2 cellular contexts compared by ENCODE assay signal in the genomic region with DNA sequence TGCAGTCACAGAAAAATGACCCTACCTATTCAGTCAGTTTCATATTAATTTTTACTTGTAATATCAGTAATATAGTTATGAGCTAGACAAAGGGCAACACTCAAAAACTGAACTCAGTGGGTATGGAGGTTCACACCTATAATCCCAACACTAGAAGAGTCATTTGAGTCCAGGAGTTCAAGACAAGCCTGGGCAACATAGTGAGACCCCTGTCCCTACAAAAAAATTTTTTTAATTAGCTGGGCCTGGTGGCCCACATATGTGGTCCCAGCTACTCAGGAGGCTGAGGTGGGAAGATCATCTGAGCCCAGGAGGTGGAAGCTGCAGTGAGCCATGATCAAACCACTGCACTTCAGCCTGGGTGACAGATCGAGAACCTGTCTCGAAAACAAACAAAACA.
TF ChIP-seq lines count a peak whose summit lies in the region.

No MANE protein-coding gene starts in this region.

TF ChIP-seq in IMR-90, 13 proteins besides CTCF, POLR2A, EP300 and RAD21:
- no peak for TF ChIP-seq RFX5 (IDR thresholded peaks at IDR 0.05; ENCODE audit: low read depth, low read length)
- TF ChIP-seq CHD1 (IDR thresholded peaks at IDR 0.05; ENCODE audit: low read depth, low read length) = no peak
- TF ChIP-seq FOS (IDR thresholded peaks at IDR 0.05; ENCODE audit: low read depth, low read length) = no peak
- TF ChIP-seq MAZ (IDR thresholded peaks at IDR 0.05; ENCODE audit: borderline replicate concordance, low read depth, low read length) = no peak
- TF ChIP-seq, protein P1, sequence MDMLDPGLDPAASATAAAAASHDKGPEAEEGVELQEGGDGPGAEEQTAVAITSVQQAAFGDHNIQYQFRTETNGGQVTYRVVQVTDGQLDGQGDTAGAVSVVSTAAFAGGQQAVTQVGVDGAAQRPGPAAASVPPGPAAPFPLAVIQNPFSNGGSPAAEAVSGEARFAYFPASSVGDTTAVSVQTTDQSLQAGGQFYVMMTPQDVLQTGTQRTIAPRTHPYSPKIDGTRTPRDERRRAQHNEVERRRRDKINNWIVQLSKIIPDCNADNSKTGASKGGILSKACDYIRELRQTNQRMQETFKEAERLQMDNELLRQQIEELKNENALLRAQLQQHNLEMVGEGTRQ (IDR thresholded peaks at IDR 0.05; ENCODE audit: low read depth, low read length) = no peak
- no peak for TF ChIP-seq NFE2L2 (IDR thresholded peaks at IDR 0.05; ENCODE audit: low read depth, low read length)
- no peak for TF ChIP-seq BHLHE40 (IDR thresholded peaks at IDR 0.05; ENCODE audit: low read depth, low read length)
- TF ChIP-seq SMC3 (IDR thresholded peaks at IDR 0.05; ENCODE audit: low read depth, low read length) = no peak
- no peak for TF ChIP-seq MXI1 (IDR thresholded peaks at IDR 0.05; ENCODE audit: borderline replicate concordance, low read depth, low read length)
- TF ChIP-seq, protein P2, sequence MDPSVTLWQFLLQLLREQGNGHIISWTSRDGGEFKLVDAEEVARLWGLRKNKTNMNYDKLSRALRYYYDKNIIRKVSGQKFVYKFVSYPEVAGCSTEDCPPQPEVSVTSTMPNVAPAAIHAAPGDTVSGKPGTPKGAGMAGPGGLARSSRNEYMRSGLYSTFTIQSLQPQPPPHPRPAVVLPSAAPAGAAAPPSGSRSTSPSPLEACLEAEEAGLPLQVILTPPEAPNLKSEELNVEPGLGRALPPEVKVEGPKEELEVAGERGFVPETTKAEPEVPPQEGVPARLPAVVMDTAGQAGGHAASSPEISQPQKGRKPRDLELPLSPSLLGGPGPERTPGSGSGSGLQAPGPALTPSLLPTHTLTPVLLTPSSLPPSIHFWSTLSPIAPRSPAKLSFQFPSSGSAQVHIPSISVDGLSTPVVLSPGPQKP (IDR thresholded peaks at IDR 0.05; ENCODE audit: borderline replicate concordance, low read depth, low read length) = no peak

TF ChIP-seq in GM12878, 131 proteins besides CTCF, POLR2A, EP300 and RAD21 (continues in another document):
- TF ChIP-seq, protein P3, sequence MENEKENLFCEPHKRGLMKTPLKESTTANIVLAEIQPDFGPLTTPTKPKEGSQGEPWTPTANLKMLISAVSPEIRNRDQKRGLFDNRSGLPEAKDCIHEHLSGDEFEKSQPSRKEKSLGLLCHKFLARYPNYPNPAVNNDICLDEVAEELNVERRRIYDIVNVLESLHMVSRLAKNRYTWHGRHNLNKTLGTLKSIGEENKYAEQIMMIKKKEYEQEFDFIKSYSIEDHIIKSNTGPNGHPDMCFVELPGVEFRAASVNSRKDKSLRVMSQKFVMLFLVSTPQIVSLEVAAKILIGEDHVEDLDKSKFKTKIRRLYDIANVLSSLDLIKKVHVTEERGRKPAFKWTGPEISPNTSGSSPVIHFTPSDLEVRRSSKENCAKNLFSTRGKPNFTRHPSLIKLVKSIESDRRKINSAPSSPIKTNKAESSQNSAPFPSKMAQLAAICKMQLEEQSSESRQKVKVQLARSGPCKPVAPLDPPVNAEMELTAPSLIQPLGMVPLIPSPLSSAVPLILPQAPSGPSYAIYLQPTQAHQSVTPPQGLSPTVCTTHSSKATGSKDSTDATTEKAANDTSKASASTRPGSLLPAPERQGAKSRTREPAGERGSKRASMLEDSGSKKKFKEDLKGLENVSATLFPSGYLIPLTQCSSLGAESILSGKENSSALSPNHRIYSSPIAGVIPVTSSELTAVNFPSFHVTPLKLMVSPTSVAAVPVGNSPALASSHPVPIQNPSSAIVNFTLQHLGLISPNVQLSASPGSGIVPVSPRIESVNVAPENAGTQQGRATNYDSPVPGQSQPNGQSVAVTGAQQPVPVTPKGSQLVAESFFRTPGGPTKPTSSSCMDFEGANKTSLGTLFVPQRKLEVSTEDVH (IDR thresholded peaks at IDR 0.05; ENCODE audit: low read depth, partially characterized antibody) = no peak
- TF ChIP-seq, protein P4, sequence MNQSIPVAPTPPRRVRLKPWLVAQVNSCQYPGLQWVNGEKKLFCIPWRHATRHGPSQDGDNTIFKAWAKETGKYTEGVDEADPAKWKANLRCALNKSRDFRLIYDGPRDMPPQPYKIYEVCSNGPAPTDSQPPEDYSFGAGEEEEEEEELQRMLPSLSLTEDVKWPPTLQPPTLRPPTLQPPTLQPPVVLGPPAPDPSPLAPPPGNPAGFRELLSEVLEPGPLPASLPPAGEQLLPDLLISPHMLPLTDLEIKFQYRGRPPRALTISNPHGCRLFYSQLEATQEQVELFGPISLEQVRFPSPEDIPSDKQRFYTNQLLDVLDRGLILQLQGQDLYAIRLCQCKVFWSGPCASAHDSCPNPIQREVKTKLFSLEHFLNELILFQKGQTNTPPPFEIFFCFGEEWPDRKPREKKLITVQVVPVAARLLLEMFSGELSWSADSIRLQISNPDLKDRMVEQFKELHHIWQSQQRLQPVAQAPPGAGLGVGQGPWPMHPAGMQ (IDR thresholded peaks at IDR 0.05; ENCODE audit: borderline replicate concordance) = no peak
- TF ChIP-seq, protein P5, sequence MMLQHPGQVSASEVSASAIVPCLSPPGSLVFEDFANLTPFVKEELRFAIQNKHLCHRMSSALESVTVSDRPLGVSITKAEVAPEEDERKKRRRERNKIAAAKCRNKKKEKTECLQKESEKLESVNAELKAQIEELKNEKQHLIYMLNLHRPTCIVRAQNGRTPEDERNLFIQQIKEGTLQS (IDR thresholded peaks at IDR 0.05; ENCODE audit: borderline replicate concordance, extremely low read depth, low read depth, low read length) = no peak
- TF ChIP-seq, protein P6, sequence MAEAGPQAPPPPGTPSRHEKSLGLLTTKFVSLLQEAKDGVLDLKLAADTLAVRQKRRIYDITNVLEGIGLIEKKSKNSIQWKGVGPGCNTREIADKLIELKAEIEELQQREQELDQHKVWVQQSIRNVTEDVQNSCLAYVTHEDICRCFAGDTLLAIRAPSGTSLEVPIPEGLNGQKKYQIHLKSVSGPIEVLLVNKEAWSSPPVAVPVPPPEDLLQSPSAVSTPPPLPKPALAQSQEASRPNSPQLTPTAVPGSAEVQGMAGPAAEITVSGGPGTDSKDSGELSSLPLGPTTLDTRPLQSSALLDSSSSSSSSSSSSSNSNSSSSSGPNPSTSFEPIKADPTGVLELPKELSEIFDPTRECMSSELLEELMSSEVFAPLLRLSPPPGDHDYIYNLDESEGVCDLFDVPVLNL (IDR thresholded peaks at IDR 0.05; ENCODE audit: low read depth, low read length) = no peak
- TF ChIP-seq, protein P7, sequence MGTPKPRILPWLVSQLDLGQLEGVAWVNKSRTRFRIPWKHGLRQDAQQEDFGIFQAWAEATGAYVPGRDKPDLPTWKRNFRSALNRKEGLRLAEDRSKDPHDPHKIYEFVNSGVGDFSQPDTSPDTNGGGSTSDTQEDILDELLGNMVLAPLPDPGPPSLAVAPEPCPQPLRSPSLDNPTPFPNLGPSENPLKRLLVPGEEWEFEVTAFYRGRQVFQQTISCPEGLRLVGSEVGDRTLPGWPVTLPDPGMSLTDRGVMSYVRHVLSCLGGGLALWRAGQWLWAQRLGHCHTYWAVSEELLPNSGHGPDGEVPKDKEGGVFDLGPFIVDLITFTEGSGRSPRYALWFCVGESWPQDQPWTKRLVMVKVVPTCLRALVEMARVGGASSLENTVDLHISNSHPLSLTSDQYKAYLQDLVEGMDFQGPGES (IDR thresholded peaks at IDR 0.05) = no peak
- TF ChIP-seq ESRRA (IDR thresholded peaks at IDR 0.05; ENCODE audit: low read length) (no peak), ZNF207 (IDR thresholded peaks at IDR 0.05; ENCODE audit: borderline replicate concordance) (no peak), ZNF24 (IDR thresholded peaks at IDR 0.05) (no peak), MYB (IDR thresholded peaks at IDR 0.05; ENCODE audit: borderline replicate concordance, low read depth, low read length) (no peak), ZNF274 (IDR thresholded peaks at IDR 0.05; ENCODE audit: insufficient read depth, insufficient read length) (no peak), NFIC (IDR thresholded peaks at IDR 0.05; ENCODE audit: low read depth, low read length) (no peak), ZNF384 (IDR thresholded peaks at IDR 0.05; ENCODE audit: borderline replicate concordance, low read depth, low read length) (no peak), NR2C2 (IDR thresholded peaks at IDR 0.05; ENCODE audit: borderline replicate concordance, control insufficient read depth, insufficient read length, low read depth) (no peak)
- TF ChIP-seq, protein P8, sequence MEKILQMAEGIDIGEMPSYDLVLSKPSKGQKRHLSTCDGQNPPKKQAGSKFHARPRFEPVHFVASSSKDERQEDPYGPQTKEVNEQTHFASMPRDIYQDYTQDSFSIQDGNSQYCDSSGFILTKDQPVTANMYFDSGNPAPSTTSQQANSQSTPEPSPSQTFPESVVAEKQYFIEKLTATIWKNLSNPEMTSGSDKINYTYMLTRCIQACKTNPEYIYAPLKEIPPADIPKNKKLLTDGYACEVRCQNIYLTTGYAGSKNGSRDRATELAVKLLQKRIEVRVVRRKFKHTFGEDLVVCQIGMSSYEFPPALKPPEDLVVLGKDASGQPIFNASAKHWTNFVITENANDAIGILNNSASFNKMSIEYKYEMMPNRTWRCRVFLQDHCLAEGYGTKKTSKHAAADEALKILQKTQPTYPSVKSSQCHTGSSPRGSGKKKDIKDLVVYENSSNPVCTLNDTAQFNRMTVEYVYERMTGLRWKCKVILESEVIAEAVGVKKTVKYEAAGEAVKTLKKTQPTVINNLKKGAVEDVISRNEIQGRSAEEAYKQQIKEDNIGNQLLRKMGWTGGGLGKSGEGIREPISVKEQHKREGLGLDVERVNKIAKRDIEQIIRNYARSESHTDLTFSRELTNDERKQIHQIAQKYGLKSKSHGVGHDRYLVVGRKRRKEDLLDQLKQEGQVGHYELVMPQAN (conservative IDR thresholded peaks at IDR 0.05) = no peak
- TF ChIP-seq, protein P9, sequence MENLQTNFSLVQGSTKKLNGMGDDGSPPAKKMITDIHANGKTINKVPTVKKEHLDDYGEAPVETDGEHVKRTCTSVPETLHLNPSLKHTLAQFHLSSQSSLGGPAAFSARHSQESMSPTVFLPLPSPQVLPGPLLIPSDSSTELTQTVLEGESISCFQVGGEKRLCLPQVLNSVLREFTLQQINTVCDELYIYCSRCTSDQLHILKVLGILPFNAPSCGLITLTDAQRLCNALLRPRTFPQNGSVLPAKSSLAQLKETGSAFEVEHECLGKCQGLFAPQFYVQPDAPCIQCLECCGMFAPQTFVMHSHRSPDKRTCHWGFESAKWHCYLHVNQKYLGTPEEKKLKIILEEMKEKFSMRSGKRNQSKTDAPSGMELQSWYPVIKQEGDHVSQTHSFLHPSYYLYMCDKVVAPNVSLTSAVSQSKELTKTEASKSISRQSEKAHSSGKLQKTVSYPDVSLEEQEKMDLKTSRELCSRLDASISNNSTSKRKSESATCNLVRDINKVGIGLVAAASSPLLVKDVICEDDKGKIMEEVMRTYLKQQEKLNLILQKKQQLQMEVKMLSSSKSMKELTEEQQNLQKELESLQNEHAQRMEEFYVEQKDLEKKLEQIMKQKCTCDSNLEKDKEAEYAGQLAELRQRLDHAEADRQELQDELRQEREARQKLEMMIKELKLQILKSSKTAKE (IDR thresholded peaks at IDR 0.05; ENCODE audit: low read depth, poor library complexity, severe bottlenecking) = no peak
- TF ChIP-seq, protein P10, sequence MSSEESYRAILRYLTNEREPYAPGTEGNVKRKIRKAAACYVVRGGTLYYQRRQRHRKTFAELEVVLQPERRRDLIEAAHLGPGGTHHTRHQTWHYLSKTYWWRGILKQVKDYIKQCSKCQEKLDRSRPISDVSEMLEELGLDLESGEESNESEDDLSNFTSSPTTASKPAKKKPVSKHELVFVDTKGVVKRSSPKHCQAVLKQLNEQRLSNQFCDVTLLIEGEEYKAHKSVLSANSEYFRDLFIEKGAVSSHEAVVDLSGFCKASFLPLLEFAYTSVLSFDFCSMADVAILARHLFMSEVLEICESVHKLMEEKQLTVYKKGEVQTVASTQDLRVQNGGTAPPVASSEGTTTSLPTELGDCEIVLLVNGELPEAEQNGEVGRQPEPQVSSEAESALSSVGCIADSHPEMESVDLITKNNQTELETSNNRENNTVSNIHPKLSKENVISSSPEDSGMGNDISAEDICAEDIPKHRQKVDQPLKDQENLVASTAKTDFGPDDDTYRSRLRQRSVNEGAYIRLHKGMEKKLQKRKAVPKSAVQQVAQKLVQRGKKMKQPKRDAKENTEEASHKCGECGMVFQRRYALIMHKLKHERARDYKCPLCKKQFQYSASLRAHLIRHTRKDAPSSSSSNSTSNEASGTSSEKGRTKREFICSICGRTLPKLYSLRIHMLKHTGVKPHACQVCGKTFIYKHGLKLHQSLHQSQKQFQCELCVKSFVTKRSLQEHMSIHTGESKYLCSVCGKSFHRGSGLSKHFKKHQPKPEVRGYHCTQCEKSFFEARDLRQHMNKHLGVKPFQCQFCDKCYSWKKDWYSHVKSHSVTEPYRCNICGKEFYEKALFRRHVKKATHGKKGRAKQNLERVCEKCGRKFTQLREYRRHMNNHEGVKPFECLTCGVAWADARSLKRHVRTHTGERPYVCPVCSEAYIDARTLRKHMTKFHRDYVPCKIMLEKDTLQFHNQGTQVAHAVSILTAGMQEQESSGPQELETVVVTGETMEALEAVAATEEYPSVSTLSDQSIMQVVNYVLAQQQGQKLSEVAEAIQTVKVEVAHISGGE (CRISPR knock-in tag; IDR thresholded peaks at IDR 0.05) = no peak
- TF ChIP-seq, protein P11, sequence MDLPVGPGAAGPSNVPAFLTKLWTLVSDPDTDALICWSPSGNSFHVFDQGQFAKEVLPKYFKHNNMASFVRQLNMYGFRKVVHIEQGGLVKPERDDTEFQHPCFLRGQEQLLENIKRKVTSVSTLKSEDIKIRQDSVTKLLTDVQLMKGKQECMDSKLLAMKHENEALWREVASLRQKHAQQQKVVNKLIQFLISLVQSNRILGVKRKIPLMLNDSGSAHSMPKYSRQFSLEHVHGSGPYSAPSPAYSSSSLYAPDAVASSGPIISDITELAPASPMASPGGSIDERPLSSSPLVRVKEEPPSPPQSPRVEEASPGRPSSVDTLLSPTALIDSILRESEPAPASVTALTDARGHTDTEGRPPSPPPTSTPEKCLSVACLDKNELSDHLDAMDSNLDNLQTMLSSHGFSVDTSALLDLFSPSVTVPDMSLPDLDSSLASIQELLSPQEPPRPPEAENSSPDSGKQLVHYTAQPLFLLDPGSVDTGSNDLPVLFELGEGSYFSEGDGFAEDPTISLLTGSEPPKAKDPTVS (IDR thresholded peaks at IDR 0.05; ENCODE audit: low read depth, low read length) = no peak
